Comparison of ENCODE assay signal across 33 cellular contexts in genomic region chr13:90099847-90100246, GRCh38.
"Had no signal": no experiment of that assay in that cellular context is flagged by ENCODE, and none has a peak within 500 bp of the region (broad histone marks: within the 10 kb centered on the region; RNA-seq: fewer than 3 reads in every experiment).

No MANE protein-coding gene starts in this region.

- H3K27ac ChIP-seq: adrenal gland, ascending aorta, body of pancreas, brain microvascular endothelial cell, breast epithelium, cardiac muscle cell had no signal

- H3K4me3 ChIP-seq: adrenal gland, ascending aorta, body of pancreas, breast epithelium, cardiac muscle cell had no signal

- H3K9me3 ChIP-seq: adrenal gland, ascending aorta, body of pancreas, breast epithelium had no signal

- H3K36me3 ChIP-seq: adrenal gland, ascending aorta, brain microvascular endothelial cell, breast epithelium, cardiac muscle cell had no signal

- FAIRE-seq: astrocyte, bronchial epithelial cell had no signal

- DNase-seq: activated effector memory CD4-positive, alpha-beta T cell treated with anti-CD3 and anti-CD28 coated beads, Interleukin-2, amount 50 U/mL, for 16 hours; activated effector memory CD4-positive, alpha-beta T cell treated with Interleukin-2 at 50 U/mL for 16 hours; activated gamma-delta T cell; activated gamma-delta T cell treated with Interleukin-2 at 50 U/mL for 16 hours; activated naive CD4-positive, alpha-beta T cell; activated naive CD4-positive, alpha-beta T cell treated with anti-CD3 and anti-CD28 coated beads for 36 hours; activated naive CD4-positive, alpha-beta T cell treated with anti-CD3 and anti-CD28 coated beads, Interleukin-2, amount 10 ng/mL, durations not matched to agents 7 days and 5 days; activated naive CD4-positive, alpha-beta T cell treated with anti-CD3 and anti-CD28 coated beads, Interleukin-2, amount 50 U/mL, for 16 hours; activated naive CD4-positive, alpha-beta T cell treated with Interleukin-2 at 50 U/mL for 16 hours; activated naive CD8-positive, alpha-beta T cell treated with anti-CD3 and anti-CD28 coated beads for 36 hours; activated naive CD8-positive, alpha-beta T cell treated with anti-CD3 and anti-CD28 coated beads, Interleukin-2, amount 10 ng/mL, durations not matched to agents 7 days and 5 days; activated naive CD8-positive, alpha-beta T cell treated with anti-CD3 and anti-CD28 coated beads, Interleukin-2, amount 50 U/mL, for 24 hours; activated T-cell treated with anti-CD3 and anti-CD28 coated beads, Interleukin-2, amount 50 U/mL, for 24 hours; activated T-cell treated with anti-CD3 and anti-CD28 coated beads, Interleukin-2, amount 50 U/mL, for 4 hours; activated T-cell treated with anti-CD3 and anti-CD28 coated beads, Interleukin-2, amount 50 U/mL, for 48 hours; activated T-cell treated with anti-CD3 and anti-CD28 coated beads, Interleukin-2, amount 50 U/mL, for 72 hours; adrenal gland; amniotic stem cell; amygdala; anterior cingulate cortex; aorta; body of pancreas; brain microvascular endothelial cell; caudate nucleus; central memory CD4-positive, alpha-beta T cell; cerebellar nuclear complex had no signal

- H3K27me3 ChIP-seq: adrenal gland, ascending aorta, body of pancreas, brain microvascular endothelial cell, breast epithelium, cardiac muscle cell had no signal

- H3K4me1 ChIP-seq: adrenal gland, ascending aorta, body of pancreas, breast epithelium had no signal

- ATAC-seq: activated naive CD4-positive, alpha-beta T cell treated with anti-CD3 and anti-CD28 coated beads, Interleukin-2, amount 50 U/mL, for 72 hours; activated naive CD8-positive, alpha-beta T cell treated with anti-CD3 and anti-CD28 coated beads, Interleukin-2, amount 50 U/mL, for 24 hours; activated T-cell treated with anti-CD3 and anti-CD28 coated beads, Interleukin-2, amount 50 U/mL, for 4 hours; activated T-cell treated with anti-CD3 and anti-CD28 coated beads, Interleukin-2, amount 50 U/mL, for 72 hours; activated T-helper 17 cell treated with anti-CD3 and anti-CD28 coated beads, Interleukin-2, amount 50 U/mL, for 72 hours; body of pancreas had no signal
